10 cellular contexts compared by ENCODE assay signal in genomic region chr10:100007239-100008141, GRCh38. TPM values are rescaled to one million over a fixed set of nuclear protein-coding genes. Genes with fewer than 3 reads are reported as not detected.
DNase-seq lines count a peak whose midpoint lies in the region; ATAC-seq and TF ChIP-seq lines count a peak whose summit lies in the region.
"Had no signal": no experiment of that assay in that cellular context is flagged by ENCODE, and none has a peak within 500 bp of the region (broad histone marks: within the 10 kb centered on the region; RNA-seq: fewer than 3 reads in every experiment).

No MANE protein-coding gene starts in this region.

- TF ChIP-seq CTCF in left ventricle myocardium inferior (IDR thresholded peaks at IDR 0.05; ENCODE audit: borderline replicate concordance) (no peak), astrocyte of the cerebellum (IDR thresholded peaks at IDR 0.05; ENCODE audit: low read depth, low read length, missing control alignments) (no peak)

- peaks cover 32% of the 10 kb centered on the region for H3K4me1 Mint-ChIP-seq in memory B cell

- in situ Hi-C loops in astrocyte of the cerebellum (cut with HindIII; ENCODE audit: low sequenced_read_pairs) = no loop called here

- peak overlapping the region; percentile 43 for H3K4me3 Mint-ChIP-seq in memory B cell

- H3K27ac ChIP-seq in left ventricle myocardium inferior (replicated peaks) (peak overlapping the region; percentile 92), urinary bladder (ENCODE audit: low read depth) (peak overlapping the region; percentile 75)

- DNase-seq in left ventricle myocardium inferior (no peak), cardiac septum (ENCODE audit: low spot score) (no peak), astrocyte of the cerebellum (ENCODE audit: low read depth) (no peak), memory B cell (ENCODE audit: low spot score in 2 of 2) (no peak), DMS79 treated with DMSO at 0.1 percent for 48 hours (lab: John Stamatoyannopoulos, UW) (no peak)
- DNase-seq: effector memory CD4-positive, alpha-beta T cell; NCI-H1048 had no signal

- no peaks in the 10 kb centered on the region for H3K36me3 ChIP-seq in left ventricle myocardium inferior
- no peaks in the 10 kb centered on the region for H3K36me3 ChIP-seq in urinary bladder (ENCODE audit: insufficient read depth)

- H3K4me1 ChIP-seq in left ventricle myocardium inferior (peaks cover 66% of the 10 kb centered on the region), urinary bladder (ENCODE audit: insufficient read depth) (peaks cover 2% of the 10 kb centered on the region)

- no peak overlapping the region for H3K27ac Mint-ChIP-seq in memory B cell

- H3K9me3 Mint-ChIP-seq in memory B cell = no peaks in the 10 kb centered on the region

- H3K27me3 Mint-ChIP-seq in memory B cell = no peaks in the 10 kb centered on the region

- peaks cover 3% of the 10 kb centered on the region for H3K36me3 Mint-ChIP-seq in memory B cell

- peak overlapping the region; percentile 92 for H3K4me3 ChIP-seq in left ventricle myocardium inferior
- H3K4me3 ChIP-seq in astrocyte of the cerebellum (ENCODE audit: low read depth, low read length) = peak overlapping the region; percentile 88
- peak overlapping the region; percentile 65 for H3K4me3 ChIP-seq in urinary bladder (ENCODE audit: low read depth, low read length)

- H3K27me3 ChIP-seq in left ventricle myocardium inferior (ENCODE audit: low read depth) = no peaks in the 10 kb centered on the region

- ATAC-seq in memory B cell (ENCODE audit: low read depth) = no peak
- ATAC-seq in GM18502 (IDR thresholded peaks at IDR 0.05; ENCODE audit: poor library complexity, unreplicated experiment) = no peak
- ATAC-seq in activated CD4-positive, CD25-positive, alpha-beta regulatory T cell treated with anti-CD3 and anti-CD28 coated beads, Interleukin-2, amount 50 U/mL, for 24 hours = no peak

- no peaks in the 10 kb centered on the region for H3K9me3 ChIP-seq in left ventricle myocardium inferior (replicated peaks)

- intact Hi-C loops in left ventricle myocardium inferior (cut with micrococcal nuclease) = no loop called here
- intact Hi-C loops in cardiac septum (cut with DNase I) = loop anchor here (2.0 to 10.0 kb wide), 2 partner anchors 31 to 177 kb away; partner anchors contain the start of gene ERLIN1

- 43% methylated on average over 10 of the region's 10 CpGs for WGBS in urinary bladder

RNA-seq across cellular contexts. Expression of gene DNMBP, which starts 2.3 kb away (rescaled TPM):
- total RNA-seq in left ventricle myocardium inferior (7.7 TPM), cardiac septum (5.6 TPM), urinary bladder (31.8 TPM)
- polyA plus RNA-seq in urinary bladder = 26.2 TPM
